In the genomic region with DNA sequence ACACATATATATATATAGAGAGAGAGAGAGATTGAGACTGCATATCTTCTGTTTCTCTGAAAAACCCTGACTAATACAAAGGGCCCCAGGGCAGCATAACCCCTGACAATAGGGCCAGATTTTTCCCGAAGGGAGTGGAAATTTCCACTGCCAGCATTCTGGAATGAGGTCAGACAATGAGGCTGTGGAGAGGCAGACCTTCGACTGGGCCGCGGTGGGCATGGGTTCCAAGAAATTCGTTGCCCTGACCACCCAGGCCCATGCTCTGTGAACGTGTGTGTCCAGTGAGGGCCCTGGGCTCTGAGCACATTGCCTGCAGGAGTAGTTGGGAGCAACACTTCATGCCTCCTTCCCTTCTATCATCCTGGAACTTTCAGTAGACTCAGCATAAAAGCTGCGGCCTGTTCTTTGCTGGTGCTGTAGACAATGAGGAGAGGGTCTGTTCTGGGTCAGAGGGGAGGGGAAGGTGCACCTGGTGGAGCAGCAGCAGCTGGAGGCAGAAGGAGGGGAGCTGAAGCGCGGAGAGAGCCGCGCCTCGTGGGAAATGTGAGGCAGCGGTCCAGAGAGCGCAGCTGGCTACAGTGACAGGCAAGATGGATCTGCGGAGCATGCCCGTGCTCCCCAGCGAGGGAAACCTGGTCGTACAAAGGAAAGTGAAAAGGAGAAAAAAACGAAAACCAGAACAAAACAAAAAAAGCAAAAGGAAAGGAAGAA, we compare ENCODE assay signal across 17 cellular contexts. TPM values are rescaled to one million over a fixed set of nuclear protein-coding genes. Genes with fewer than 3 reads are reported as not detected.
DNase-seq lines count a peak whose midpoint lies in the region; TF ChIP-seq lines count a peak whose summit lies in the region.
"Had no signal": no experiment of that assay in that cellular context is flagged by ENCODE, and none has a peak within 500 bp of the region (broad histone marks: within the 10 kb centered on the region; RNA-seq: fewer than 3 reads in every experiment).

No MANE protein-coding gene starts in this region.

- no peaks in the 10 kb centered on the region for H3K9me3 ChIP-seq in esophagus squamous epithelium
- H3K9me3 ChIP-seq: gastrocnemius medialis, mucosa of descending colon had no signal

- no peaks in the 10 kb centered on the region for H3K27me3 ChIP-seq in esophagus squamous epithelium
- H3K27me3 ChIP-seq: gastrocnemius medialis had no signal

- intact Hi-C loops in esophagus squamous epithelium (cut with DNase I) = no loop called here

- POLR2A ChIA-PET in HEK293T (lab: Yijun Ruan, JAX) = no interaction called here

- CTCF ChIA-PET in HEK293T (lab: Yijun Ruan, JAX) = no interaction called here

- H3K4me3 Mint-ChIP-seq in glutamatergic neuron (ENCODE audit: unreplicated experiment) = peak overlapping the region; percentile 50
- H3K4me3 Mint-ChIP-seq: activated CD4-positive, alpha-beta memory T cell treated with anti-CD3 and anti-CD28 coated beads, Interleukin-2, amount 10 ng/mL, durations not matched to agents 7 days and 5 days; activated T-helper 1 cell treated with anti-CD3 and anti-CD28 coated beads, Interleukin-12 subunit alpha, Interleukin-12 subunit beta, Interleukin-2, Interleukin-4 antibody, amounts not matched to agents 30 ng/mL and 10 ng/mL and 1 ng/mL, durations not matched to agents 14 hours and 24 hours and 36 hours; CD4-positive, CD25-positive, alpha-beta regulatory T cell had no signal

- H3K27ac Mint-ChIP-seq in glutamatergic neuron (ENCODE audit: unreplicated experiment) = peak overlapping the region; percentile 91
- H3K27ac Mint-ChIP-seq: activated CD4-positive, alpha-beta memory T cell treated with anti-CD3 and anti-CD28 coated beads, Interleukin-2, amount 10 ng/mL, durations not matched to agents 7 days and 5 days; activated T-helper 1 cell treated with anti-CD3 and anti-CD28 coated beads, Interleukin-12 subunit alpha, Interleukin-12 subunit beta, Interleukin-2, Interleukin-4 antibody, amounts not matched to agents 30 ng/mL and 10 ng/mL and 1 ng/mL, durations not matched to agents 14 hours and 24 hours and 36 hours; CD4-positive, CD25-positive, alpha-beta regulatory T cell had no signal

- no peak overlapping the region for H3K27ac ChIP-seq in esophagus squamous epithelium
- H3K27ac ChIP-seq: gastrocnemius medialis, parathyroid adenoma had no signal

- 15 to 27% methylated on average over 16 to 19 of the region's 19 CpGs for WGBS in esophagus squamous epithelium, 2 donors

- no peak overlapping the region for H3K4me3 ChIP-seq in esophagus squamous epithelium
- H3K4me3 ChIP-seq: gastrocnemius medialis, mucosa of descending colon had no signal

- no peak for TF ChIP-seq POLR2A in esophagus squamous epithelium (IDR thresholded peaks at IDR 0.05)

- H3K9me3 Mint-ChIP-seq in glutamatergic neuron (ENCODE audit: unreplicated experiment) = peaks cover 17% of the 10 kb centered on the region
- H3K9me3 Mint-ChIP-seq: activated CD4-positive, alpha-beta memory T cell treated with anti-CD3 and anti-CD28 coated beads, Interleukin-2, amount 10 ng/mL, durations not matched to agents 7 days and 5 days; activated T-helper 1 cell treated with anti-CD3 and anti-CD28 coated beads, Interleukin-12 subunit alpha, Interleukin-12 subunit beta, Interleukin-2, Interleukin-4 antibody, amounts not matched to agents 30 ng/mL and 10 ng/mL and 1 ng/mL, durations not matched to agents 14 hours and 24 hours and 36 hours had no signal

- H3K36me3 ChIP-seq in esophagus squamous epithelium = no peaks in the 10 kb centered on the region
- H3K36me3 ChIP-seq: gastrocnemius medialis had no signal

- DNase-seq in NCI-H524 (lab: John Stamatoyannopoulos, UW) (peak; percentile 35 to 60), NCI-H524 treated with DMSO at 0.1 percent for 48 hours (lab: John Stamatoyannopoulos, UW) (no peak), NCI-H2171 treated with DMSO at 0.1 percent for 48 hours (lab: John Stamatoyannopoulos, UW) (peak; percentile 89), glutamatergic neuron (peak; percentile 77), retina (peak; percentile 75), GM19240 (ENCODE audit: insufficient read length, low spot score) (no peak), HEK293T (ENCODE audit: extremely low spot score) (no peak), esophagus squamous epithelium (lab: John Stamatoyannopoulos, UW) (no peak)
- DNase-seq: 8988T; activated CD4-positive, alpha-beta memory T cell treated with anti-CD3 and anti-CD28 coated beads, Interleukin-2, amount 10 ng/mL, durations not matched to agents 7 days and 5 days; CD4-positive, CD25-positive, alpha-beta regulatory T cell; central memory CD4-positive, alpha-beta T cell; gastrocnemius medialis; mucosa of descending colon had no signal

- peaks cover 34% of the 10 kb centered on the region for H3K4me1 Mint-ChIP-seq in glutamatergic neuron (ENCODE audit: low read depth, unreplicated experiment)
- H3K4me1 Mint-ChIP-seq: activated CD4-positive, alpha-beta memory T cell treated with anti-CD3 and anti-CD28 coated beads, Interleukin-2, amount 10 ng/mL, durations not matched to agents 7 days and 5 days; CD4-positive, CD25-positive, alpha-beta regulatory T cell had no signal

- no peak for TF ChIP-seq CTCF in glutamatergic neuron (IDR thresholded peaks at IDR 0.05; ENCODE audit: partially characterized antibody, unreplicated experiment)
- no peak for TF ChIP-seq CTCF in esophagus squamous epithelium (IDR thresholded peaks at IDR 0.05)

- H3K36me3 Mint-ChIP-seq in glutamatergic neuron (ENCODE audit: unreplicated experiment) = no peaks in the 10 kb centered on the region
- H3K36me3 Mint-ChIP-seq: CD4-positive, CD25-positive, alpha-beta regulatory T cell had no signal

- peaks cover 4 to 20% (median 15%) of the 10 kb centered on the region in 3 donors for H3K4me1 ChIP-seq in esophagus squamous epithelium
- H3K4me1 ChIP-seq: gastrocnemius medialis, parathyroid adenoma had no signal

- H3K27me3 Mint-ChIP-seq in glutamatergic neuron (ENCODE audit: unreplicated experiment) = peaks cover 10% of the 10 kb centered on the region
- H3K27me3 Mint-ChIP-seq: activated CD4-positive, alpha-beta memory T cell treated with anti-CD3 and anti-CD28 coated beads, Interleukin-2, amount 10 ng/mL, durations not matched to agents 7 days and 5 days; CD4-positive, CD25-positive, alpha-beta regulatory T cell had no signal

TF ChIP-seq in HEK293T, 16 proteins besides CTCF, POLR2A, EP300 and RAD21:
- TF ChIP-seq L3MBTL2 (conservative IDR thresholded peaks at IDR 0.05) = no peak
- TF ChIP-seq HDGF (IDR thresholded peaks at IDR 0.05; ENCODE audit: borderline replicate concordance) = no peak
- TF ChIP-seq PKNOX1 (IDR thresholded peaks at IDR 0.05) = no peak
- TF ChIP-seq ZNF384 (IDR thresholded peaks at IDR 0.05) = no peak
- TF ChIP-seq SP1 (IDR thresholded peaks at IDR 0.05) = no peak
- TF ChIP-seq NFRKB (IDR thresholded peaks at IDR 0.05) = no peak

RNA-seq across cellular contexts. Expression of gene CCDC60, which starts 25.6 kb away (rescaled TPM):
- total RNA-seq in glutamatergic neuron (ENCODE audit: unreplicated experiment) = 3.8 TPM
- 10 to 100 TPM in 1 of 4 donors, 1 to 10 TPM in 2, under 1 TPM in 1; 0.64 to 10.6 (median 2.1) TPM for total RNA-seq in esophagus squamous epithelium
- total RNA-seq: activated CD4-positive, alpha-beta memory T cell treated with anti-CD3 and anti-CD28 coated beads, Interleukin-2, amount 10 ng/mL, durations not matched to agents 7 days and 5 days; activated T-helper 1 cell treated with anti-CD3 and anti-CD28 coated beads, Interleukin-12 subunit alpha, Interleukin-12 subunit beta, Interleukin-2, Interleukin-4 antibody, amounts not matched to agents 30 ng/mL and 10 ng/mL and 1 ng/mL, durations not matched to agents 14 hours and 24 hours and 36 hours; CD4-positive, CD25-positive, alpha-beta regulatory T cell; gastrocnemius medialis; subcutaneous adipose tissue had no signal

Comparison
In these comparisons a context has a peak if more than half of its experiments do, and no peak if none do; other contexts are left out.
1. DNase-seq: peak in NCI-H524 (2 of 2), NCI-H2171 treated with DMSO at 0.1 percent for 48 hours (single experiment), glutamatergic neuron (single experiment) and retina (single experiment); none in NCI-H524 treated with DMSO at 0.1 percent for 48 hours (single experiment), GM19240 (single experiment), HEK293T (single experiment) and esophagus squamous epithelium (single experiment).